Comparison of ENCODE assay signal across 4 cellular contexts in the genomic region with DNA sequence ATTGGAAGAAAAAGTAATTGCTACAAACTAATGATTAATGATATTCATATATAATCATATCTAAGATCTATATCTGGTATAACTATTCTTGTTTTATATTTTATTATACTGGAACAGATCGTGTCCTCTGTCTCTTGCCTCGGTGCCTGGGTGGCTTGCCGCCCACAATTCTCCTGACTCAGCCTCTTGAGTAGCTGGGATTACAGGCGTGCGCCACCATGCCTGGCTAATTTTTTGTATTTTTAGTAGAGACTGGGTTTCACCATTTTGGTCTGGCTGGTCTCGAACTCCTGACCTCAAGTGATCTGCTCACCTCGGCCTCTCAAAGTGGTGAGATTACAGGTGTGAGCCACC. TPM values are rescaled to one million over a fixed set of nuclear protein-coding genes. Genes with fewer than 3 reads are reported as not detected.
"Had no signal": no experiment of that assay in that cellular context is flagged by ENCODE, and none has a peak within 500 bp of the region (broad histone marks: within the 10 kb centered on the region; RNA-seq: fewer than 3 reads in every experiment).

No MANE protein-coding gene starts in this region.

RNA-seq across cellular contexts. Expression of gene SULT1A2, which starts 19.4 kb away (rescaled TPM):
- total RNA-seq: activated B cell treated with CpG ODN at 0.5 μM for 24 hours, M059J, PC-3, SJSA1 had no signal

RNA-seq across cellular contexts. Expression of gene NPIPB8, which starts 21.7 kb away (rescaled TPM):
- total RNA-seq: M059J, SJSA1 had no signal
